16 cellular contexts compared by ENCODE assay signal in genomic region chr3:180332608-180333007, GRCh38.
DNase-seq lines count a peak whose midpoint lies in the region; ATAC-seq, FAIRE-seq and TF ChIP-seq lines count a peak whose summit lies in the region.
"Had no signal": no experiment of that assay in that cellular context is flagged by ENCODE, and none has a peak within 500 bp of the region (broad histone marks: within the 10 kb centered on the region; RNA-seq: fewer than 3 reads in every experiment).

No MANE protein-coding gene starts in this region.

- ATAC-seq in GM19372 (IDR thresholded peaks at IDR 0.05; ENCODE audit: low read depth, unreplicated experiment) (peak; percentile 46), HG02610 (IDR thresholded peaks at IDR 0.05; ENCODE audit: unreplicated experiment) (peak; percentile 61), HG03175 (IDR thresholded peaks at IDR 0.05; ENCODE audit: unreplicated experiment) (peak; percentile 43), heart left ventricle (no peak)
- no peak for ATAC-seq in CD4-positive, alpha-beta T cell (ENCODE audit: poor library complexity)
- ATAC-seq: upper lobe of right lung had no signal

- H3K36me3 ChIP-seq in heart left ventricle: no peaks in the 10 kb centered on the region
- H3K36me3 ChIP-seq: upper lobe of right lung had no signal

- no peak for TF ChIP-seq POLR2A in GM12892 (IDR thresholded peaks at IDR 0.05; ENCODE audit: low read depth, low read length)
- TF ChIP-seq POLR2A in heart left ventricle (IDR thresholded peaks at IDR 0.05): no peak

- no peak overlapping the region for H3K27ac Mint-ChIP-seq in CD4-positive, alpha-beta T cell

- no peak overlapping the region for H3K4me3 ChIP-seq in heart left ventricle
- H3K4me3 ChIP-seq: upper lobe of right lung had no signal

- no peaks in the 10 kb centered on the region for H3K27me3 ChIP-seq in heart left ventricle
- no peaks in the 10 kb centered on the region for H3K27me3 ChIP-seq in CD4-positive, alpha-beta T cell (ENCODE audit: control insufficient read depth, insufficient read depth, low read length)
- H3K27me3 ChIP-seq: upper lobe of right lung had no signal

- no peaks in the 10 kb centered on the region for H3K27me3 Mint-ChIP-seq in CD4-positive, alpha-beta T cell

- no peak for DNase-seq in GM12892 (ENCODE audit: insufficient read length)
- DNase-seq in T1000 (lab: John Stamatoyannopoulos, UW): no peak
- DNase-seq in heart left ventricle: no peak
- no peak for DNase-seq in NOMO-1 (lab: John Stamatoyannopoulos, UW; ENCODE audit: unreplicated experiment in 2 of 2)
- DNase-seq in CD4-positive, alpha-beta T cell: no peak
- DNase-seq: ACHN; cortex of kidney; DMS153; NCI-H1092; NCI-H446; stimulated activated CD4-positive, alpha-beta T cell treated with anti-CD3 and anti-CD28 coated beads, Interleukin-12 subunit alpha, Interleukin-12 subunit beta, amount 100 ng/mL, for 4 hours; stimulated activated CD8-positive, alpha-beta memory T cell treated with anti-CD3 and anti-CD28 coated beads, Interleukin-4, amount 100 ng/mL, for 48 hours; upper lobe of right lung had no signal

- intact Hi-C loops in heart left ventricle (cut with DNase I): no loop called here
- intact Hi-C loops in CD4-positive, alpha-beta T cell (cut with DNase I, micrococcal nuclease): no loop called here

- H3K4me1 ChIP-seq in heart left ventricle: no peaks in the 10 kb centered on the region
- H3K4me1 ChIP-seq: upper lobe of right lung had no signal

- H3K36me3 Mint-ChIP-seq in CD4-positive, alpha-beta T cell (ENCODE audit: low read depth): no peaks in the 10 kb centered on the region

- no peak for TF ChIP-seq CTCF in heart left ventricle (IDR thresholded peaks at IDR 0.05)
- no peak for TF ChIP-seq CTCF in CD4-positive, alpha-beta T cell (IDR thresholded peaks at IDR 0.05)

- no peak overlapping the region for H3K27ac ChIP-seq in heart left ventricle
- no peak overlapping the region for H3K27ac ChIP-seq in CD4-positive, alpha-beta T cell (ENCODE audit: low read depth, low read length)
- H3K27ac ChIP-seq: upper lobe of right lung had no signal

- H3K9me3 Mint-ChIP-seq in CD4-positive, alpha-beta T cell: peaks cover 3% of the 10 kb centered on the region

- POLR2A ChIA-PET in CD4-positive, alpha-beta T cell (lab: Charles Lee): no interaction called here

- H3K4me3 Mint-ChIP-seq in CD4-positive, alpha-beta T cell: no peak overlapping the region

- 70 to 76% (median 75%) methylated on average over 4 of the region's 4 CpGs for WGBS in heart left ventricle, 4 donors

- FAIRE-seq in GM12892 (lab: Jason Lieb, UNC): peak; percentile 51

- peaks cover 0 to 14% (median 0%) of the 10 kb centered on the region in 12 donors for H3K9me3 ChIP-seq in heart left ventricle
- H3K9me3 ChIP-seq in CD4-positive, alpha-beta T cell (ENCODE audit: control insufficient read depth, low read length): no peaks in the 10 kb centered on the region
- H3K9me3 ChIP-seq: upper lobe of right lung had no signal

- CTCF ChIA-PET in CD4-positive, alpha-beta T cell (lab: Charles Lee): no interaction called here

- no peaks in the 10 kb centered on the region for H3K4me1 Mint-ChIP-seq in CD4-positive, alpha-beta T cell (ENCODE audit: low read depth)

Comparison
In these comparisons a context has a peak if more than half of its experiments do, and no peak if none do; other contexts are left out.
1. ATAC-seq: peak in GM19372 (single experiment), HG02610 (single experiment) and HG03175 (single experiment); none in heart left ventricle (0 of 4) and CD4-positive, alpha-beta T cell (single experiment).